In the genomic region with DNA sequence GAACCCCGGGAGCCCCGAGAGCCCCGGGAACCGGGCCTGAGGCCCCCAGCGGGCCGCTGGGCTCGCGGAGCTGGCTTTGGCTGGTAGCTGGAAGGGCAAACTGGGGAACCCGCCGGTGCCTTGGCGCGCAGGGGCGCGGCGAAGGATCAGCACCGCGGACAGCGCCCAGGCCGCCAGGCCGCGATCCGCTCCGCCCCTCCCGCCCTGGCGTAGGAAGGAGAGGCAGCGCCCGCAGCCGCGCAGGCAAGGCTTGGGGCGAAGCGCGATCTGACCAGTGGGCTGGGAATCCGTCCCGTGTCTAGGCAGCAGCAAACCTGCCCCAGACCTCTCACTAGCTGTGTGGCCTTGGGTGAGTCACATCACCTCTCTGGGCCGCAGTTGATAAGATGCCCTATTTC, we compare ENCODE assay signal across 1 cellular context.
TF ChIP-seq lines count a peak whose summit lies in the region.

No MANE protein-coding gene starts in this region.

TF ChIP-seq in GM12878, 131 proteins besides CTCF, POLR2A, EP300 and RAD21:
- TF ChIP-seq MXI1 (IDR thresholded peaks at IDR 0.05; ENCODE audit: low read depth, low read length) (peak; percentile 61; the same call in 1 of the 2 replicates), STAT3 (IDR thresholded peaks at IDR 0.05; ENCODE audit: low read depth, low read length) (no peak), RCOR1 (conservative IDR thresholded peaks at IDR 0.05; ENCODE audit: low read depth, low read length) (peak; percentile 91; the same call in 1 of the 2 replicates), RBBP5 (conservative IDR thresholded peaks at IDR 0.05) (no peak), YY1 (IDR thresholded peaks at IDR 0.05; ENCODE audit: low read depth, low read length) (0 out of 2 replicates have a peak, but pooled peaks have one; percentile 19), SIX5 (IDR thresholded peaks at IDR 0.05; ENCODE audit: low read depth, low read length, severe bottlenecking) (no peak), ZNF274 (IDR thresholded peaks at IDR 0.05; ENCODE audit: insufficient read depth, insufficient read length) (no peak), TCF12 (IDR thresholded peaks at IDR 0.05; ENCODE audit: low read depth, low read length) (0 out of 2 replicates have a peak, but pooled peaks have one; percentile 11), BHLHE40 (IDR thresholded peaks at IDR 0.05; ENCODE audit: borderline replicate concordance in 1 of 2, low read depth in 2 of 2, low read length in 1 of 2) (peak in 1 of 2 experiments; percentile 4; a peak in 1 of 4 replicates), TARDBP (IDR thresholded peaks at IDR 0.05; ENCODE audit: borderline replicate concordance) (no peak)
- TF ChIP-seq, protein P1, sequence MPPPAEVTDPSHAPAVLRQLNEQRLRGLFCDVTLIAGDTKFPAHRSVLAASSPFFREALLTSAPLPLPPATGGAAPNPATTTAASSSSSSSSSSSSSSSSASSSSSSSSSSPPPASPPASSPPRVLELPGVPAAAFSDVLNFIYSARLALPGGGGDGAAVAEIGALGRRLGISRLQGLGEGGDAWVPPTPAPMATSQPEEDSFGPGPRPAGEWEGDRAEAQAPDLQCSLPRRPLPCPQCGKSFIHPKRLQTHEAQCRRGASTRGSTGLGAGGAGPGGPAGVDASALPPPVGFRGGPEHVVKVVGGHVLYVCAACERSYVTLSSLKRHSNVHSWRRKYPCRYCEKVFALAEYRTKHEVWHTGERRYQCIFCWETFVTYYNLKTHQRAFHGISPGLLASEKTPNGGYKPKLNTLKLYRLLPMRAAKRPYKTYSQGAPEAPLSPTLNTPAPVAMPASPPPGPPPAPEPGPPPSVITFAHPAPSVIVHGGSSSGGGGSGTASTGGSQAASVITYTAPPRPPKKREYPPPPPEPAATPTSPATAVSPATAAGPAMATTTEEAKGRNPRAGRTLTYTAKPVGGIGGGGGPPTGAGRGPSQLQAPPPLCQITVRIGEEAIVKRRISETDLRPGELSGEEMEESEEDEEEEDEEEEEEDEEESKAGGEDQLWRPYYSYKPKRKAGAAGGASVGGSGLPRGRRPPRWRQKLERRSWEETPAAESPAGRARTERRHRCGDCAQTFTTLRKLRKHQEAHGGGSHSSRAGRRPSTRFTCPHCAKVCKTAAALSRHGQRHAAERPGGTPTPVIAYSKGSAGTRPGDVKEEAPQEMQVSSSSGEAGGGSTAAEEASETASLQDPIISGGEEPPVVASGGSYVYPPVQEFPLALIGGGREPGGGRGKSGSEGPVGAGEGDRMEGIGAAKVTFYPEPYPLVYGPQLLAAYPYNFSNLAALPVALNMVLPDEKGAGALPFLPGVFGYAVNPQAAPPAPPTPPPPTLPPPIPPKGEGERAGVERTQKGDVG (CRISPR knock-in tag; IDR thresholded peaks at IDR 0.05): no peak
- TF ChIP-seq, protein P2, sequence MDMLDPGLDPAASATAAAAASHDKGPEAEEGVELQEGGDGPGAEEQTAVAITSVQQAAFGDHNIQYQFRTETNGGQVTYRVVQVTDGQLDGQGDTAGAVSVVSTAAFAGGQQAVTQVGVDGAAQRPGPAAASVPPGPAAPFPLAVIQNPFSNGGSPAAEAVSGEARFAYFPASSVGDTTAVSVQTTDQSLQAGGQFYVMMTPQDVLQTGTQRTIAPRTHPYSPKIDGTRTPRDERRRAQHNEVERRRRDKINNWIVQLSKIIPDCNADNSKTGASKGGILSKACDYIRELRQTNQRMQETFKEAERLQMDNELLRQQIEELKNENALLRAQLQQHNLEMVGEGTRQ (IDR thresholded peaks at IDR 0.05; ENCODE audit: borderline replicate concordance, low read depth, low read length): no peak
- TF ChIP-seq, protein P3, sequence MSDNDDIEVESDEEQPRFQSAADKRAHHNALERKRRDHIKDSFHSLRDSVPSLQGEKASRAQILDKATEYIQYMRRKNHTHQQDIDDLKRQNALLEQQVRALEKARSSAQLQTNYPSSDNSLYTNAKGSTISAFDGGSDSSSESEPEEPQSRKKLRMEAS (IDR thresholded peaks at IDR 0.05; ENCODE audit: low read depth, low read length): 0 out of 2 replicates have a peak, but pooled peaks have one; percentile 31
- TF ChIP-seq, protein P4, sequence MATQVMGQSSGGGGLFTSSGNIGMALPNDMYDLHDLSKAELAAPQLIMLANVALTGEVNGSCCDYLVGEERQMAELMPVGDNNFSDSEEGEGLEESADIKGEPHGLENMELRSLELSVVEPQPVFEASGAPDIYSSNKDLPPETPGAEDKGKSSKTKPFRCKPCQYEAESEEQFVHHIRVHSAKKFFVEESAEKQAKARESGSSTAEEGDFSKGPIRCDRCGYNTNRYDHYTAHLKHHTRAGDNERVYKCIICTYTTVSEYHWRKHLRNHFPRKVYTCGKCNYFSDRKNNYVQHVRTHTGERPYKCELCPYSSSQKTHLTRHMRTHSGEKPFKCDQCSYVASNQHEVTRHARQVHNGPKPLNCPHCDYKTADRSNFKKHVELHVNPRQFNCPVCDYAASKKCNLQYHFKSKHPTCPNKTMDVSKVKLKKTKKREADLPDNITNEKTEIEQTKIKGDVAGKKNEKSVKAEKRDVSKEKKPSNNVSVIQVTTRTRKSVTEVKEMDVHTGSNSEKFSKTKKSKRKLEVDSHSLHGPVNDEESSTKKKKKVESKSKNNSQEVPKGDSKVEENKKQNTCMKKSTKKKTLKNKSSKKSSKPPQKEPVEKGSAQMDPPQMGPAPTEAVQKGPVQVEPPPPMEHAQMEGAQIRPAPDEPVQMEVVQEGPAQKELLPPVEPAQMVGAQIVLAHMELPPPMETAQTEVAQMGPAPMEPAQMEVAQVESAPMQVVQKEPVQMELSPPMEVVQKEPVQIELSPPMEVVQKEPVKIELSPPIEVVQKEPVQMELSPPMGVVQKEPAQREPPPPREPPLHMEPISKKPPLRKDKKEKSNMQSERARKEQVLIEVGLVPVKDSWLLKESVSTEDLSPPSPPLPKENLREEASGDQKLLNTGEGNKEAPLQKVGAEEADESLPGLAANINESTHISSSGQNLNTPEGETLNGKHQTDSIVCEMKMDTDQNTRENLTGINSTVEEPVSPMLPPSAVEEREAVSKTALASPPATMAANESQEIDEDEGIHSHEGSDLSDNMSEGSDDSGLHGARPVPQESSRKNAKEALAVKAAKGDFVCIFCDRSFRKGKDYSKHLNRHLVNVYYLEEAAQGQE (IDR thresholded peaks at IDR 0.05; ENCODE audit: low read depth, low read length): peak; percentile 100
